In the genomic region with DNA sequence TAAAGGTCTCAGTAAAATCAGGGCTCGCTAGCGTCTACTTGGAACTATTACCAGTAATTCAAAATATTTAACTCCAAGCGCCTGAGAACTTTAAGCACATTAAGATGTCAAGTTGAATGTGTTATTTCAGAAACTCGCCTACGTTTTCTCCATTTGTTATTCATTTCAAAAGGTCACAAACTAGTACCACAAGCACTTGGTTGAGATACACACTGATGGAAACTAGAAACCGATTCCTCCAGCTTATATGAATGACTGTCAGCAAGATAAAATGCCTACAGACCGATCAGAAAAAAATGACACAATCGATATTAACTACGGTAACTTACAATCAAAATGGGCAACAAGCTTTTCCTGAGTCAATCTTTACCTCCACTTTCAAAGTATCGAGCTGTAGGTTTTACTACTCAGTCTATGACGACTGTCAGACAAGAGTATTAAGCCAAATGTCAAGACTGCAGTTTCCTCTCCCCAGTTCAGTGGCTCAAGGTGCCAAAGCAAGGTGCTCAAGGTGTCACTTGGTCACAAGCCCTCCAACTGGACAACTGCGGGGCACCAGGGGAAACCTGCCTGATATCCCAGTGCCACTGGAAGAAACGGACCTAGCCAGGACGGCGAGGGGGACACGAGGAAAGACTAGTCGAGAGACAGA, we compare ENCODE assay signal across 9 cellular contexts. TPM values are rescaled to one million over a fixed set of nuclear protein-coding genes. Genes with fewer than 3 reads are reported as not detected.
DNase-seq lines count a peak whose midpoint lies in the region; ATAC-seq and TF ChIP-seq lines count a peak whose summit lies in the region.
"Had no signal": no experiment of that assay in that cellular context is flagged by ENCODE, and none has a peak within 500 bp of the region (broad histone marks: within the 10 kb centered on the region; RNA-seq: fewer than 3 reads in every experiment).

No MANE protein-coding gene starts in this region.

- peak overlapping the region; percentile 58 for H3K4me3 ChIP-seq in GM12864 (ENCODE audit: low read depth, low read length)
- H3K4me3 ChIP-seq in OCI-LY3 (ENCODE audit: low read length), result peak overlapping the region; percentile 94
- peak overlapping the region; percentile 56 to 100 (median 84) for H3K4me3 ChIP-seq in dorsolateral prefrontal cortex
- peak overlapping the region; percentile 81 for H3K4me3 ChIP-seq in neural progenitor cell

- H3K36me3 Mint-ChIP-seq in neural progenitor cell, result peaks cover 7% of the 10 kb centered on the region

- H3K4me1 Mint-ChIP-seq in neural progenitor cell, result peaks cover 24% of the 10 kb centered on the region

- peak overlapping the region; percentile 91 for H3K9ac ChIP-seq in OCI-LY3 (ENCODE audit: low read length)
- H3K9ac ChIP-seq in neural progenitor cell, result peak overlapping the region; percentile 67

- peak overlapping the region; percentile 82 for H3K4me2 ChIP-seq in OCI-LY3 (ENCODE audit: low read length)
- peak overlapping the region; percentile 96 for H3K4me2 ChIP-seq in neural progenitor cell

- H4K20me1 ChIP-seq in OCI-LY3 (ENCODE audit: insufficient read depth, low read length) (no peaks in the 10 kb centered on the region), neural progenitor cell (ENCODE audit: low read depth) (peaks cover 35% of the 10 kb centered on the region)

- DNase-seq in GM12864 (ENCODE audit: low read depth), result peak; percentile 50
- no peak for DNase-seq in dorsolateral prefrontal cortex
- DNase-seq in neural progenitor cell (ENCODE audit: low spot score), result no peak
- no peak for DNase-seq in NCI-H82 treated with DMSO at 0.1 percent for 48 hours (lab: John Stamatoyannopoulos, UW; ENCODE audit: unreplicated experiment)
- DNase-seq in mucosa of gallbladder (ENCODE audit: low spot score), result no peak

- H3K27ac ChIP-seq in OCI-LY3 (ENCODE audit: low read length) (peak overlapping the region; percentile 46), dorsolateral prefrontal cortex (peak overlapping the region in 49 of 59 donors; percentile 30 to 92 (median 82)), neural progenitor cell (no peak overlapping the region)

- intact Hi-C loops in dorsolateral prefrontal cortex (cut with DNase I), result loop anchor here in 1 of 2 donors (1.0 kb wide), 1 partner anchor 282 kb away; a partner anchor contains a TSS

- TF ChIP-seq CTCF in GM12864 (IDR thresholded peaks at IDR 0.05; ENCODE audit: low read depth, low read length, missing control alignments) (no peak), OCI-LY3 (IDR thresholded peaks at IDR 0.05; ENCODE audit: low read depth, low read length) (no peak), dorsolateral prefrontal cortex (IDR thresholded peaks at IDR 0.05 in 54 of 56, conservative IDR thresholded peaks at IDR 0.05 in 2 of 56; ENCODE audit: low read depth in 1 of 56, partially characterized antibody in 56 of 56) (no peak), neural progenitor cell (IDR thresholded peaks at IDR 0.05) (no peak)

- H3K27me3 ChIP-seq in OCI-LY3 (ENCODE audit: low read depth, low read length) (no peaks in the 10 kb centered on the region), dorsolateral prefrontal cortex (peaks cover 12 to 34% (median 33%) of the 10 kb centered on the region in 45 donors), neural progenitor cell (peaks cover 39% of the 10 kb centered on the region)

- no peak for ATAC-seq in GM19035 (IDR thresholded peaks at IDR 0.05; ENCODE audit: unreplicated experiment)
- no peak for ATAC-seq in GM18861 (IDR thresholded peaks at IDR 0.05; ENCODE audit: unreplicated experiment)

- H3K27ac Mint-ChIP-seq in neural progenitor cell, result peak overlapping the region; percentile 93

- H3K9me3 ChIP-seq in OCI-LY3 (ENCODE audit: insufficient read depth, low read length), result no peaks in the 10 kb centered on the region
- H3K9me3 ChIP-seq in neural progenitor cell (ENCODE audit: low read depth), result no peaks in the 10 kb centered on the region

- H3K79me2 ChIP-seq in OCI-LY3 (ENCODE audit: low read length) (peaks cover 38% of the 10 kb centered on the region), neural progenitor cell (ENCODE audit: low read depth) (peaks cover 39% of the 10 kb centered on the region)

- H3K36me3 ChIP-seq in OCI-LY3 (replicated peaks; ENCODE audit: low read depth, low read length) (peaks cover 11% of the 10 kb centered on the region), neural progenitor cell (no peaks in the 10 kb centered on the region)

- H3K9me3 Mint-ChIP-seq in neural progenitor cell, result no peaks in the 10 kb centered on the region

- H2AFZ ChIP-seq in OCI-LY3 (ENCODE audit: low read depth, low read length) (0 out of 2 replicates have a peak overlapping the region, but pooled peaks have one; percentile 1), neural progenitor cell (replicated peaks) (peak overlapping the region; percentile 28)

- peaks cover 29% of the 10 kb centered on the region for H3K27me3 Mint-ChIP-seq in neural progenitor cell (ENCODE audit: insufficient read depth, low read depth)

- peak overlapping the region; percentile 98 for H3K4me3 Mint-ChIP-seq in neural progenitor cell

- peaks cover 11% of the 10 kb centered on the region for H3F3A ChIP-seq in neural progenitor cell (ENCODE audit: low read depth)

- H3K4me1 ChIP-seq in OCI-LY3 (ENCODE audit: low read length), result peaks cover 8% of the 10 kb centered on the region; the same call in 1 of the 2 replicates
- H3K4me1 ChIP-seq in neural progenitor cell, result peaks cover 29% of the 10 kb centered on the region

RNA-seq across cellular contexts. Expression of a gene that starts 0.7 kb away (rescaled TPM):
- 100 to 1,000 TPM in 2 of 120 experiments, 10 to 100 TPM in 118; 59.1 to 102 (median 84.3) TPM for total RNA-seq in dorsolateral prefrontal cortex
- total RNA-seq in neural progenitor cell (ENCODE audit: low replicate concordance), result 31.7 and 32.8 TPM in 2 replicates
- total RNA-seq in mucosa of gallbladder, result 69.8 TPM

RNA-seq across cellular contexts. Expression of a gene that starts 3.0 kb away (rescaled TPM):
- total RNA-seq in dorsolateral prefrontal cortex (under 1 TPM in 7 of 120 experiments, not detected in 113; 0.22 to 0.52 (median 0.36) TPM), neural progenitor cell (ENCODE audit: low replicate concordance) (not detected in 2 replicates), mucosa of gallbladder (0.20 TPM)

RNA-seq across cellular contexts. Expression of a gene that starts 7.4 kb away (rescaled TPM):
- total RNA-seq in dorsolateral prefrontal cortex (1 to 10 TPM in 1 of 120 experiments, under 1 TPM in 15, not detected in 104; 0.13 to 1.2 (median 0.26) TPM), neural progenitor cell (ENCODE audit: low replicate concordance) (not detected in 2 replicates), mucosa of gallbladder (not detected)

RNA-seq across cellular contexts. Expression of a gene that starts 32.0 kb away (rescaled TPM):
- total RNA-seq in dorsolateral prefrontal cortex (100 to 1,000 TPM; 155 to 256 (median 195) TPM), neural progenitor cell (ENCODE audit: low replicate concordance) (64.3 and 72.8 TPM in 2 replicates), mucosa of gallbladder (163 TPM)

RNA-seq across cellular contexts. Expression of a gene that starts 44.5 kb away (rescaled TPM):
- 1 to 10 TPM in 48 of 120 experiments, under 1 TPM in 72; 0.12 to 6.3 (median 0.82) TPM for total RNA-seq in dorsolateral prefrontal cortex
- total RNA-seq in neural progenitor cell (ENCODE audit: low replicate concordance), result not detected in 2 replicates
- total RNA-seq in mucosa of gallbladder, result 14.9 TPM
- total RNA-seq: M059J had no signal
